ENCODE assay signal across 11 cellular contexts in genomic region chr12:44286336-44286735, GRCh38.
DNase-seq lines count a peak whose midpoint lies in the region; ATAC-seq and TF ChIP-seq lines count a peak whose summit lies in the region.
"Had no signal": no experiment of that assay in that cellular context is flagged by ENCODE, and none has a peak within 500 bp of the region (broad histone marks: within the 10 kb centered on the region; RNA-seq: fewer than 3 reads in every experiment).

No MANE protein-coding gene starts in this region.

- CTCF ChIA-PET in SK-N-SH (lab: Yijun Ruan, JAX), result no interaction called here
- CTCF ChIA-PET in activated CD4-positive, alpha-beta memory T cell treated with anti-CD3 and anti-CD28 coated beads, Interleukin-2, amount 10 ng/mL, durations not matched to agents 7 days and 5 days (lab: Charles Lee), result no interaction called here

- no peaks in the 10 kb centered on the region for H3K79me2 ChIP-seq in SK-N-SH (ENCODE audit: insufficient read depth)

- H3K36me3 Mint-ChIP-seq in activated T-helper 17 cell treated with anti-CD3 and anti-CD28 coated beads, Interleukin-2, amount 50 U/mL, for 72 hours (ENCODE audit: low read depth), result no peaks in the 10 kb centered on the region
- no peaks in the 10 kb centered on the region for H3K36me3 Mint-ChIP-seq in stimulated activated effector memory CD8-positive, alpha-beta T cell treated with anti-CD3 and anti-CD28 coated beads, Interleukin-12 subunit alpha, Interleukin-12 subunit beta, amount 100 ng/mL, for 72 hours
- H3K36me3 Mint-ChIP-seq in activated CD4-positive, alpha-beta memory T cell treated with anti-CD3 and anti-CD28 coated beads, Interleukin-2, amount 10 ng/mL, durations not matched to agents 7 days and 5 days (ENCODE audit: low read depth), result peaks cover 3% of the 10 kb centered on the region

- H3K27ac ChIP-seq in SK-N-SH (ENCODE audit: low read depth in 2 of 2, low read length in 1 of 2) (no peak overlapping the region), aorta (ENCODE audit: low read depth in 1 of 2, low read length in 2 of 2) (no peak overlapping the region)
- H3K27ac ChIP-seq: vagina had no signal

- H3K9ac ChIP-seq in SK-N-SH, result no peak overlapping the region

- H3K9me3 Mint-ChIP-seq in activated T-helper 17 cell treated with anti-CD3 and anti-CD28 coated beads, Interleukin-2, amount 50 U/mL, for 72 hours, result peaks cover 3% of the 10 kb centered on the region
- H3K9me3 Mint-ChIP-seq in stimulated activated effector memory CD8-positive, alpha-beta T cell treated with anti-CD3 and anti-CD28 coated beads, Interleukin-12 subunit alpha, Interleukin-12 subunit beta, amount 100 ng/mL, for 72 hours, result peaks cover 2% of the 10 kb centered on the region
- H3K9me3 Mint-ChIP-seq in activated CD4-positive, alpha-beta memory T cell treated with anti-CD3 and anti-CD28 coated beads, Interleukin-2, amount 10 ng/mL, durations not matched to agents 7 days and 5 days, result peaks cover 6% of the 10 kb centered on the region

- intact Hi-C loops in aorta (cut with DNase I), result no loop called here

- no peaks in the 10 kb centered on the region; a peak in 2 of 4 replicates for H3K4me1 ChIP-seq in SK-N-SH (ENCODE audit: control insufficient read depth in 1 of 2, insufficient read depth in 2 of 2, low read depth in 1 of 2, low read length in 1 of 2)
- no peaks in the 10 kb centered on the region for H3K4me1 ChIP-seq in aorta (ENCODE audit: control insufficient read depth in 1 of 2, insufficient read depth in 2 of 2, low read length in 2 of 2)

- H4K20me1 ChIP-seq in SK-N-SH (ENCODE audit: insufficient read depth), result no peaks in the 10 kb centered on the region

- H3K36me3 ChIP-seq in SK-N-SH (replicated peaks in 1 of 2; ENCODE audit: control insufficient read depth in 1 of 2, insufficient read depth in 2 of 2, low read length in 1 of 2) (no peaks in the 10 kb centered on the region), aorta (ENCODE audit: control insufficient read depth in 1 of 2, insufficient read depth in 2 of 2, low read length in 1 of 2) (no peaks in the 10 kb centered on the region)
- H3K36me3 ChIP-seq: vagina had no signal

- 33% methylated on average over 2 of the region's 2 CpGs for WGBS in SK-N-SH (ENCODE audit: low lambda C conversion rate)
- WGBS in aorta, 2 donors, result 78 to 82% methylated on average over 2 of the region's 2 CpGs

- no peaks in the 10 kb centered on the region for H3K9me2 ChIP-seq in SK-N-SH

- H3K27me3 ChIP-seq in SK-N-SH (ENCODE audit: insufficient read depth), result no peaks in the 10 kb centered on the region
- H3K27me3 ChIP-seq in aorta (ENCODE audit: control insufficient read depth in 1 of 2, insufficient read depth in 2 of 2, low read length in 1 of 2), result no peaks in the 10 kb centered on the region
- H3K27me3 ChIP-seq: dorsolateral prefrontal cortex, vagina had no signal

- no peaks in the 10 kb centered on the region for H3K27me3 Mint-ChIP-seq in activated T-helper 17 cell treated with anti-CD3 and anti-CD28 coated beads, Interleukin-2, amount 50 U/mL, for 72 hours
- no peaks in the 10 kb centered on the region for H3K27me3 Mint-ChIP-seq in activated CD4-positive, alpha-beta memory T cell treated with anti-CD3 and anti-CD28 coated beads, Interleukin-2, amount 10 ng/mL, durations not matched to agents 7 days and 5 days

- no peak for DNase-seq in SK-N-SH
- DNase-seq in stimulated activated effector memory CD8-positive, alpha-beta T cell treated with anti-CD3 and anti-CD28 coated beads, Interleukin-12 subunit alpha, Interleukin-12 subunit beta, amount 100 ng/mL, for 72 hours (ENCODE audit: low spot score in 2 of 2), result no peak
- DNase-seq in NCI-H446 (lab: John Stamatoyannopoulos, UW), result no peak
- DNase-seq in activated CD4-positive, alpha-beta memory T cell treated with anti-CD3 and anti-CD28 coated beads, Interleukin-2, amount 10 ng/mL, durations not matched to agents 7 days and 5 days, result no peak
- DNase-seq in aorta, result no peak
- DNase-seq: dorsolateral prefrontal cortex had no signal

- POLR2A ChIA-PET in SK-N-SH (lab: Yijun Ruan, JAX), result no interaction called here
- POLR2A ChIA-PET in activated CD4-positive, alpha-beta memory T cell treated with anti-CD3 and anti-CD28 coated beads, Interleukin-2, amount 10 ng/mL, durations not matched to agents 7 days and 5 days (lab: Charles Lee), result no interaction called here

- no peak overlapping the region for H3K4me3 ChIP-seq in SK-N-SH (ENCODE audit: low read depth in 2 of 2, low read length in 1 of 2)
- no peak overlapping the region for H3K4me3 ChIP-seq in aorta (ENCODE audit: low read length in 2 of 2)
- H3K4me3 ChIP-seq: dorsolateral prefrontal cortex, K562, vagina had no signal

- H2AFZ ChIP-seq in SK-N-SH (ENCODE audit: low read depth), result no peak overlapping the region

- no peak for ATAC-seq in SK-N-SH treated with all-trans-retinoic acid at 6 μM for 48 hours
- ATAC-seq in HG03378 (IDR thresholded peaks at IDR 0.05; ENCODE audit: unreplicated experiment), result peak; percentile 90
- peak; percentile 70 for ATAC-seq in activated T-helper 17 cell treated with anti-CD3 and anti-CD28 coated beads, Interleukin-2, amount 50 U/mL, for 72 hours (replicated peaks)
- ATAC-seq in stimulated activated effector memory CD8-positive, alpha-beta T cell treated with anti-CD3 and anti-CD28 coated beads, Interleukin-12 subunit alpha, Interleukin-12 subunit beta, amount 100 ng/mL, for 72 hours, result peak; percentile 89
- no peak for ATAC-seq in aorta (ENCODE audit: low FRiP score)
- ATAC-seq: K562 had no signal

- peaks cover 5% of the 10 kb centered on the region for H3K4me1 Mint-ChIP-seq in activated T-helper 17 cell treated with anti-CD3 and anti-CD28 coated beads, Interleukin-2, amount 50 U/mL, for 72 hours
- H3K4me1 Mint-ChIP-seq in stimulated activated effector memory CD8-positive, alpha-beta T cell treated with anti-CD3 and anti-CD28 coated beads, Interleukin-12 subunit alpha, Interleukin-12 subunit beta, amount 100 ng/mL, for 72 hours, result peaks cover 10% of the 10 kb centered on the region
- peaks cover 18% of the 10 kb centered on the region for H3K4me1 Mint-ChIP-seq in activated CD4-positive, alpha-beta memory T cell treated with anti-CD3 and anti-CD28 coated beads, Interleukin-2, amount 10 ng/mL, durations not matched to agents 7 days and 5 days

- TF ChIP-seq EP300 in SK-N-SH (IDR thresholded peaks at IDR 0.05; ENCODE audit: borderline replicate concordance in 1 of 2, low read depth in 1 of 2, low read length in 1 of 2), result no peak

- TF ChIP-seq RAD21 in SK-N-SH (IDR thresholded peaks at IDR 0.05; ENCODE audit: low read length), result no peak

- H3K9me3 ChIP-seq in SK-N-SH (no peaks in the 10 kb centered on the region), aorta (ENCODE audit: control insufficient read depth, low read length) (no peaks in the 10 kb centered on the region)

- TF ChIP-seq CTCF in SK-N-SH (IDR thresholded peaks at IDR 0.05), result no peak

- peak overlapping the region; percentile 8 for H3K27ac Mint-ChIP-seq in activated T-helper 17 cell treated with anti-CD3 and anti-CD28 coated beads, Interleukin-2, amount 50 U/mL, for 72 hours
- H3K27ac Mint-ChIP-seq in stimulated activated effector memory CD8-positive, alpha-beta T cell treated with anti-CD3 and anti-CD28 coated beads, Interleukin-12 subunit alpha, Interleukin-12 subunit beta, amount 100 ng/mL, for 72 hours, result no peak overlapping the region
- H3K27ac Mint-ChIP-seq in activated CD4-positive, alpha-beta memory T cell treated with anti-CD3 and anti-CD28 coated beads, Interleukin-2, amount 10 ng/mL, durations not matched to agents 7 days and 5 days, result no peak overlapping the region

- H3K4me3 Mint-ChIP-seq in activated T-helper 17 cell treated with anti-CD3 and anti-CD28 coated beads, Interleukin-2, amount 50 U/mL, for 72 hours, result no peak overlapping the region
- H3K4me3 Mint-ChIP-seq in stimulated activated effector memory CD8-positive, alpha-beta T cell treated with anti-CD3 and anti-CD28 coated beads, Interleukin-12 subunit alpha, Interleukin-12 subunit beta, amount 100 ng/mL, for 72 hours, result no peak overlapping the region
- no peak overlapping the region for H3K4me3 Mint-ChIP-seq in activated CD4-positive, alpha-beta memory T cell treated with anti-CD3 and anti-CD28 coated beads, Interleukin-2, amount 10 ng/mL, durations not matched to agents 7 days and 5 days

- no peaks in the 10 kb centered on the region for H3F3A ChIP-seq in SK-N-SH (replicated peaks; ENCODE audit: insufficient read depth)

- H3K4me2 ChIP-seq in SK-N-SH, result no peak overlapping the region

TF ChIP-seq in SK-N-SH treated with all-trans-retinoic acid at 6 μM for 48 hours, 23 proteins besides CTCF, POLR2A, EP300 and RAD21 (continues in another document):
- TF ChIP-seq ZC3H10 (CRISPR knock-in tag; IDR thresholded peaks at IDR 0.05) (0 out of 2 replicates have a peak, but pooled peaks have one; percentile 32), CREB5 (CRISPR knock-in tag; IDR thresholded peaks at IDR 0.05; ENCODE audit: low read depth) (no peak), GLIS3 (CRISPR knock-in tag; IDR thresholded peaks at IDR 0.05) (no peak), ISL1 (CRISPR knock-in tag; IDR thresholded peaks at IDR 0.05) (peak; percentile 79)

TF ChIP-seq in SK-N-SH, 30 proteins besides CTCF, POLR2A, EP300 and RAD21 (continues in another document):
- TF ChIP-seq SIN3A (IDR thresholded peaks at IDR 0.05; ENCODE audit: borderline replicate concordance, low read depth, low read length), result no peak
- TF ChIP-seq REST (IDR thresholded peaks at IDR 0.05; ENCODE audit: low read depth, low read length), result no peak
- TF ChIP-seq FOSL2 (IDR thresholded peaks at IDR 0.05; ENCODE audit: borderline replicate concordance, low read depth), result no peak

Comparison
In these comparisons a context has a peak if more than half of its experiments do, and no peak if none do; other contexts are left out.
1. ATAC-seq: peak in HG03378 (single experiment), activated T-helper 17 cell treated with anti-CD3 and anti-CD28 coated beads, Interleukin-2, amount 50 U/mL, for 72 hours (single experiment) and stimulated activated effector memory CD8-positive, alpha-beta T cell treated with anti-CD3 and anti-CD28 coated beads, Interleukin-12 subunit alpha, Interleukin-12 subunit beta, amount 100 ng/mL, for 72 hours (single experiment); none in SK-N-SH treated with all-trans-retinoic acid at 6 μM for 48 hours (single experiment) and aorta (single experiment).